In genomic region chr7:4725014-4725951, GRCh38 we compare ENCODE assay signal across 7 cellular contexts. TPM values are rescaled to one million over a fixed set of nuclear protein-coding genes. Genes with fewer than 3 reads are reported as not detected.
DNase-seq lines count a peak whose midpoint lies in the region; ATAC-seq and TF ChIP-seq lines count a peak whose summit lies in the region.

No MANE protein-coding gene starts in this region.

- TF ChIP-seq CTCF in PC-9 (conservative IDR thresholded peaks at IDR 0.05), result no peak
- TF ChIP-seq CTCF in cardiac muscle cell (IDR thresholded peaks at IDR 0.05; ENCODE audit: low read depth, low read length), result peak; percentile 1

- peak; percentile 59 for ATAC-seq in GM18520 (IDR thresholded peaks at IDR 0.05; ENCODE audit: unreplicated experiment)
- ATAC-seq in HG03045 (IDR thresholded peaks at IDR 0.05; ENCODE audit: unreplicated experiment), result peak; percentile 72

- H3K27me3 ChIP-seq in PC-9 (ENCODE audit: insufficient read depth, low read depth) (no peaks in the 10 kb centered on the region), cardiac muscle cell (no peaks in the 10 kb centered on the region)

- TSS peak; percentile 66 for BruUV-seq in PC-9 (replicated peaks; lab: Mats Ljungman, UMichigan)

- H3K79me2 ChIP-seq in PC-9 (ENCODE audit: low read depth), result peaks cover 97% of the 10 kb centered on the region

- H3K4me1 ChIP-seq in PC-9 (replicated peaks; ENCODE audit: insufficient read depth) (0 out of 2 replicates have a peak, but pooled peaks cover 5% of the 10 kb centered on the region), cardiac muscle cell (ENCODE audit: low read depth) (peaks cover 42% of the 10 kb centered on the region)

- H3K9me3 ChIP-seq in PC-9 (ENCODE audit: insufficient read depth, low read depth) (no peaks in the 10 kb centered on the region), cardiac muscle cell (ENCODE audit: low read depth) (no peaks in the 10 kb centered on the region)

- H3K4me3 ChIP-seq in PC-9 (peak overlapping the region; percentile 42; the same call in 1 of the 2 replicates), cardiac muscle cell (no peak overlapping the region)

- H3K27ac ChIP-seq in PC-9 (peak overlapping the region; percentile 50), cardiac muscle cell (peak overlapping the region; percentile 95)

- CTCF ChIA-PET in PC-9 (lab: Charles Lee), result no interaction called here

- H4K20me1 ChIP-seq in PC-9 (ENCODE audit: insufficient read depth), result peaks cover 99% of the 10 kb centered on the region

- intact Hi-C loops in PC-9 (cut with micrococcal nuclease; ENCODE audit: unreplicated experiment) (loop anchor here (1.0 kb wide), 3 partner anchors 19 to 83 kb away; no protein-coding TSS in a partner anchor), posterior cingulate gyrus (cut with DNase I) (no loop called here)

- DNase-seq in PC-9, result peak; percentile 72 to 88
- peak; percentile 73 for DNase-seq in amniotic epithelial cell (ENCODE audit: low read depth)
- DNase-seq in cardiac muscle cell (ENCODE audit: low read depth in 1 of 2, low spot score in 1 of 2), result peak; percentile 62 to 92
- DNase-seq in posterior cingulate gyrus, result peak; percentile 60 to 96 (median 76)
- no peak for DNase-seq in SHP77 (lab: John Stamatoyannopoulos, UW)

- H3K4me2 ChIP-seq in PC-9, result peak overlapping the region; percentile 53

- H3F3A ChIP-seq in PC-9 (ENCODE audit: insufficient read depth, low read depth), result peaks cover 8% of the 10 kb centered on the region; the same call in 1 of the 2 replicates

- H3K36me3 ChIP-seq in PC-9 (ENCODE audit: low read depth) (no peaks in the 10 kb centered on the region), cardiac muscle cell (no peaks in the 10 kb centered on the region)

- POLR2A ChIA-PET in PC-9 (lab: Charles Lee; ENCODE audit: unreplicated experiment), result interaction anchor here (0.5 kb wide), 2 partner anchors 24 to 92 kb away, joined by 3 to 5 read pairs; no protein-coding TSS in a partner anchor

- H2AFZ ChIP-seq in PC-9, result no peak overlapping the region

- no peaks in the 10 kb centered on the region for H3K9me2 ChIP-seq in PC-9 (ENCODE audit: insufficient read depth)

RNA-seq across cellular contexts. Expression of gene FOXK1, which starts 43.2 kb away (rescaled TPM):
- total RNA-seq in PC-9 (2021), result 68.1 and 77.3 TPM in 2 replicates
- 26.8 and 55.0 TPM in 2 replicates for total RNA-seq in cardiac muscle cell
- polyA plus RNA-seq in cardiac muscle cell, result 8.7 and 14.4 TPM in 2 replicates

RNA-seq across cellular contexts. Expression of gene AP5Z1, which starts 50.1 kb away (rescaled TPM):
- 40.6 and 44.0 TPM in 2 replicates for total RNA-seq in PC-9 (2021)
- 21.1 and 22.1 TPM in 2 replicates for total RNA-seq in cardiac muscle cell
- polyA plus RNA-seq in cardiac muscle cell, result 22.6 and 23.9 TPM in 2 replicates

Comparison
In these comparisons a context has a peak if more than half of its experiments do, and no peak if none do; other contexts are left out.
1. DNase-seq: peak in PC-9 (2 of 2), amniotic epithelial cell (single experiment), cardiac muscle cell (2 of 2) and posterior cingulate gyrus (10 of 10); none in SHP77 (0 of 2).